Comparison of ENCODE assay signal across 1 cellular context in genomic region chr3:36894924-36895323, GRCh38.
TF ChIP-seq lines count a peak whose summit lies in the region.

No MANE protein-coding gene starts in this region.

TF ChIP-seq in HepG2, 621 proteins besides CTCF, POLR2A, EP300 and RAD21 (continued from another document):
- TF ChIP-seq ZSCAN21 (CRISPR knock-in tag; IDR thresholded peaks at IDR 0.05; ENCODE audit: borderline replicate concordance) (no peak), ZNF709 (CRISPR knock-in tag; IDR thresholded peaks at IDR 0.05) (no peak), ZMYM3 (CRISPR knock-in tag; IDR thresholded peaks at IDR 0.05) (no peak), ZFP90 (CRISPR knock-in tag; IDR thresholded peaks at IDR 0.05; ENCODE audit: borderline replicate concordance) (no peak), HBP1 (CRISPR knock-in tag; IDR thresholded peaks at IDR 0.05; ENCODE audit: low read depth) (no peak), CBX1 (IDR thresholded peaks at IDR 0.05; ENCODE audit: low read depth) (no peak), ZFY (CRISPR knock-in tag; IDR thresholded peaks at IDR 0.05) (no peak), AKAP8 (CRISPR knock-in tag; IDR thresholded peaks at IDR 0.05) (no peak), TMF1 (CRISPR knock-in tag; IDR thresholded peaks at IDR 0.05; ENCODE audit: low read depth) (no peak), ZNF17 (CRISPR knock-in tag; IDR thresholded peaks at IDR 0.05) (no peak), MXD3 (CRISPR knock-in tag; IDR thresholded peaks at IDR 0.05) (no peak), HDAC6 (IDR thresholded peaks at IDR 0.05; ENCODE audit: low read depth, low read length) (no peak), SMYD3 (CRISPR knock-in tag; IDR thresholded peaks at IDR 0.05) (no peak), ZNF224 (CRISPR knock-in tag; IDR thresholded peaks at IDR 0.05) (no peak), ATF3 (CRISPR knock-in tag; IDR thresholded peaks at IDR 0.05) (no peak), GMEB1 (CRISPR knock-in tag; IDR thresholded peaks at IDR 0.05; ENCODE audit: borderline replicate concordance) (no peak), ZNF761 (CRISPR knock-in tag; conservative IDR thresholded peaks at IDR 0.05) (no peak)
